ENCODE assay signal across 16 cellular contexts in the genomic region with DNA sequence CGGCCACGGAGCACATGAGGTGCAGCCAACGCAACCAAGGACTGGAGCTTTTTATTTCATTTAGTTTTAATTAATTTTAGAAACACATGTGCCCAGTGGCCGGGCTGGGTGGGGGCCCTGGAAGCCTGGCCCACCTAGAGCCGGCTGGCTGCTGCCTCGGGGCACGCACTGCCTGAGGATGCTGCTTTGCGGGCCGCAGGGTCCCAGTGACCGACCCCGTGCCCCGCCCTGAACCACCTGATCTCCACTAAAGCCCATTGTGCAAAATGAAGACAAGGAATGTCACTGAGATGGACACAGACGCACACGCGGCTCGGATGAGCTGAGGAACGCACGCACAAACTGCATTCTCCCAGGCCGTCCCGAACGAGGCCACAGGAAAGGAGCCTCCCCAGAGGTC. TPM values are rescaled to one million over a fixed set of nuclear protein-coding genes. Genes with fewer than 3 reads are reported as not detected.
"Had no signal": no experiment of that assay in that cellular context is flagged by ENCODE, and none has a peak within 500 bp of the region (broad histone marks: within the 10 kb centered on the region; RNA-seq: fewer than 3 reads in every experiment).

No MANE protein-coding gene starts in this region.

- ATAC-seq: Panc1, PC-3 had no signal

- DNase-seq: KBM-7, MV-4-11, NCI-H1048, NCI-H1105, NCI-H1436 treated with DMSO at 0.1 percent for 48 hours, NCI-H1694, NCI-H187 treated with DMSO at 0.1 percent for 48 hours, NCI-H2029 treated with DMSO at 0.1 percent for 48 hours, NCI-H2227 treated with DMSO at 0.1 percent for 48 hours, NCI-H524, NCI-H774, PC-3, SHP77, SK-N-SH had no signal

RNA-seq across cellular contexts. Expression of a gene that starts 50.4 kb away (rescaled TPM):
- total RNA-seq: MCF 10A had no signal
